1 cellular context compared by ENCODE assay signal in the genomic region with DNA sequence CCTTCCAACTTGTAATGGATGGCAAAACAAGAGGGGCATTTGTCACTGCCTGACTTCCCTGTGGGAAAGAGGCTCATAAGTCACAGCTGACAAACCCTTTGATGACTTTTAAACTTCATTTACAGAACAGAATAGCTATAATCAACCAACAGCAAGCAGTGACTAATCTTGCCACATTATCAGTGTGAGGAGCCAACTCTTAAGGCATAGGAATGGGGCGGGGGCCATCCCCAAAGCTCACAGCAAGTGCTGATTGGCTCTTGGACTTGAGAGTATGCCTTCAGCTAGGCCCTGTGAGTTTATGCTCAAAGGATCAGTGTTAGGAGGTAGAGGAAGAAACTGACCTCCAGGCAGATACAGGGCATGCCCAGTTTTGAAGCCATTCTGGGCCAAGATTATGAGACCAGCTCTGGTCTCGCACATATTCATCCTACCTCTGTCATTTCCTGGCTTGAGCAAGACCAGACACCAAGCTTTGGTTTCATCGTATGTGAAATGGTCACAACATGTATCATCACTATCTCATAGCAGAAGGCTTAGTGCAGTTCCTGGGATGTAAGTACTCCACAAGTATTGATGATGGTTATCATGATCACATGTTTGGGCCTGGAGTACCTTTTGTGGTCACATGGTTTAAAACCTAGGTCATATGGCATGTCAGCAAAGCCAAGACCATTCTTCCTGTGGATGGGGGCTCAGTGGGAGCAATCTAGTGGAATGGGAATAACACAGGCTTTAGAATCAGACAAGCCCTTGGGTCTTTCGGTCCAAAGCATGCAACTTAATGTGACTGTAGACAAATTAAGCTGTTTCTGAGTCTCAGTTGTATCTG.
A peak's percentile ranks its signal among the peaks of the same experiment; 100 is the strongest.
TF ChIP-seq lines count a peak whose summit lies in the region.

No MANE protein-coding gene starts in this region.

TF ChIP-seq in HepG2, 621 proteins besides CTCF, POLR2A, EP300 and RAD21 (continued from another document):
- TF ChIP-seq, protein P1, sequence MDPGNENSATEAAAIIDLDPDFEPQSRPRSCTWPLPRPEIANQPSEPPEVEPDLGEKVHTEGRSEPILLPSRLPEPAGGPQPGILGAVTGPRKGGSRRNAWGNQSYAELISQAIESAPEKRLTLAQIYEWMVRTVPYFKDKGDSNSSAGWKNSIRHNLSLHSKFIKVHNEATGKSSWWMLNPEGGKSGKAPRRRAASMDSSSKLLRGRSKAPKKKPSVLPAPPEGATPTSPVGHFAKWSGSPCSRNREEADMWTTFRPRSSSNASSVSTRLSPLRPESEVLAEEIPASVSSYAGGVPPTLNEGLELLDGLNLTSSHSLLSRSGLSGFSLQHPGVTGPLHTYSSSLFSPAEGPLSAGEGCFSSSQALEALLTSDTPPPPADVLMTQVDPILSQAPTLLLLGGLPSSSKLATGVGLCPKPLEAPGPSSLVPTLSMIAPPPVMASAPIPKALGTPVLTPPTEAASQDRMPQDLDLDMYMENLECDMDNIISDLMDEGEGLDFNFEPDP (CRISPR knock-in tag; conservative IDR thresholded peaks at IDR 0.05) = 0 out of 2 replicates have a peak, but pooled peaks have one; percentile 62
- TF ChIP-seq, protein P2, sequence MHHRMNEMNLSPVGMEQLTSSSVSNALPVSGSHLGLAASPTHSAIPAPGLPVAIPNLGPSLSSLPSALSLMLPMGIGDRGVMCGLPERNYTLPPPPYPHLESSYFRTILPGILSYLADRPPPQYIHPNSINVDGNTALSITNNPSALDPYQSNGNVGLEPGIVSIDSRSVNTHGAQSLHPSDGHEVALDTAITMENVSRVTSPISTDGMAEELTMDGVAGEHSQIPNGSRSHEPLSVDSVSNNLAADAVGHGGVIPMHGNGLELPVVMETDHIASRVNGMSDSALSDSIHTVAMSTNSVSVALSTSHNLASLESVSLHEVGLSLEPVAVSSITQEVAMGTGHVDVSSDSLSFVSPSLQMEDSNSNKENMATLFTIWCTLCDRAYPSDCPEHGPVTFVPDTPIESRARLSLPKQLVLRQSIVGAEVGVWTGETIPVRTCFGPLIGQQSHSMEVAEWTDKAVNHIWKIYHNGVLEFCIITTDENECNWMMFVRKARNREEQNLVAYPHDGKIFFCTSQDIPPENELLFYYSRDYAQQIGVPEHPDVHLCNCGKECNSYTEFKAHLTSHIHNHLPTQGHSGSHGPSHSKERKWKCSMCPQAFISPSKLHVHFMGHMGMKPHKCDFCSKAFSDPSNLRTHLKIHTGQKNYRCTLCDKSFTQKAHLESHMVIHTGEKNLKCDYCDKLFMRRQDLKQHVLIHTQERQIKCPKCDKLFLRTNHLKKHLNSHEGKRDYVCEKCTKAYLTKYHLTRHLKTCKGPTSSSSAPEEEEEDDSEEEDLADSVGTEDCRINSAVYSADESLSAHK (CRISPR knock-in tag; IDR thresholded peaks at IDR 0.05; ENCODE audit: borderline replicate concordance) = no peak
TF ChIP-seq in HepG2: peak in this region for 2.
